In genomic region chr7:120064565-120064964, GRCh38 we compare ENCODE assay signal across 1 cellular context.
TF ChIP-seq lines count a peak whose summit lies in the region.

No MANE protein-coding gene starts in this region.

TF ChIP-seq in GM12878, 131 proteins besides CTCF, POLR2A, EP300 and RAD21 (continued from another document):
- TF ChIP-seq ZNF687 (IDR thresholded peaks at IDR 0.05), result no peak
- TF ChIP-seq MLLT1 (IDR thresholded peaks at IDR 0.05), result no peak
- no peak for TF ChIP-seq BACH1 (IDR thresholded peaks at IDR 0.05; ENCODE audit: borderline replicate concordance)
- TF ChIP-seq PKNOX1 (IDR thresholded peaks at IDR 0.05), result peak; percentile 31; the same call in 1 of the 2 replicates
- no peak for TF ChIP-seq TAF1 (IDR thresholded peaks at IDR 0.05; ENCODE audit: borderline replicate concordance, low read depth, low read length)
- no peak for TF ChIP-seq SREBF1 (IDR thresholded peaks at IDR 0.05; ENCODE audit: low read length)
